Comparison of ENCODE assay signal across 29 cellular contexts in genomic region chr22:44173154-44173553, GRCh38. TPM values are rescaled to one million over a fixed set of nuclear protein-coding genes. Genes with fewer than 3 reads are reported as not detected.
A peak's percentile ranks its signal among the peaks of the same experiment; 100 is the strongest.
DNase-seq lines count a peak whose midpoint lies in the region; ATAC-seq, FAIRE-seq and TF ChIP-seq lines count a peak whose summit lies in the region.
"Had no signal": no experiment of that assay in that cellular context is flagged by ENCODE, and none has a peak within 500 bp of the region (broad histone marks: within the 10 kb centered on the region; RNA-seq: fewer than 3 reads in every experiment).

No MANE protein-coding gene starts in this region.

- CTCF ChIA-PET in activated B cell treated with CpG ODN at 0.5 μM for 24 hours (lab: Charles Lee): no interaction called here

- H3K4me1 ChIP-seq in suprapubic skin (no peaks in the 10 kb centered on the region), kidney (ENCODE audit: control insufficient read depth in 1 of 2, insufficient read depth in 1 of 2, low read depth in 1 of 2, low read length in 2 of 2) (no peaks in the 10 kb centered on the region), small intestine (ENCODE audit: control insufficient read depth in 2 of 2, insufficient read depth in 1 of 2, low read depth in 1 of 2, low read length in 1 of 2) (no peaks in the 10 kb centered on the region)
- H3K4me1 ChIP-seq: ascending aorta, Caco-2, colonic mucosa had no signal

- DNase-seq in HL-60 (ENCODE audit: low read depth in 1 of 2, low spot score in 1 of 2) (no peak), activated B cell treated with CpG ODN at 0.5 μM for 24 hours (no peak), naive B cell (no peak), suprapubic skin (ENCODE audit: low spot score in 2 of 2) (no peak), kidney (no peak), small intestine (no peak), NCI-H1417 (lab: John Stamatoyannopoulos, UW) (no peak)
- DNase-seq: activated naive CD8-positive, alpha-beta T cell treated with anti-CD3 and anti-CD28 coated beads, Interleukin-2, amount 10 ng/mL, durations not matched to agents 7 days and 5 days; activated T-cell treated with anti-CD3 and anti-CD28 coated beads, Interleukin-2, amount 50 U/mL, for 24 hours; Caco-2; colonic mucosa; effector memory CD8-positive, alpha-beta T cell; NCI-H1930; NCI-H2171 treated with DMSO at 0.1 percent for 48 hours; NCI-H524 treated with DMSO at 0.1 percent for 48 hours; nephron progenitor cell; NK-92 treated with Interleukin-12 subunit alpha and Interleukin-12 subunit beta, amount 100 ng/mL, for 24 hours; ovary; PC-3; retina; SK-N-SH; stimulated activated CD4-positive, alpha-beta T cell treated with anti-CD3 and anti-CD28 coated beads, Interleukin-2, amount 100 ng/mL, for 48 hours had no signal

- H3K36me3 ChIP-seq in suprapubic skin (peaks cover 5% of the 10 kb centered on the region), kidney (ENCODE audit: control insufficient read depth in 1 of 2, insufficient read depth in 2 of 2, low read length in 2 of 2) (no peaks in the 10 kb centered on the region), small intestine (ENCODE audit: control insufficient read depth in 2 of 2, insufficient read depth in 2 of 2, low read length in 2 of 2) (no peaks in the 10 kb centered on the region)
- H3K36me3 ChIP-seq: ascending aorta, cardiac muscle cell, colonic mucosa, ovary had no signal

- H3K9me3 Mint-ChIP-seq in activated B cell treated with CpG ODN at 0.5 μM for 24 hours: no peaks in the 10 kb centered on the region
- no peaks in the 10 kb centered on the region for H3K9me3 Mint-ChIP-seq in naive B cell
- H3K9me3 Mint-ChIP-seq: activated naive CD8-positive, alpha-beta T cell treated with anti-CD3 and anti-CD28 coated beads, Interleukin-2, amount 10 ng/mL, durations not matched to agents 7 days and 5 days; activated T-cell treated with anti-CD3 and anti-CD28 coated beads, Interleukin-2, amount 50 U/mL, for 24 hours; effector memory CD8-positive, alpha-beta T cell; nephron progenitor cell had no signal

- no peak for TF ChIP-seq EP300 in suprapubic skin (IDR thresholded peaks at IDR 0.05)

- intact Hi-C loops in activated B cell treated with CpG ODN at 0.5 μM for 24 hours (cut with micrococcal nuclease) (no loop called here), kidney (cut with DNase I) (no loop called here)

- H3K4me3 Mint-ChIP-seq in activated B cell treated with CpG ODN at 0.5 μM for 24 hours (peak overlapping the region; percentile 25), naive B cell (peak overlapping the region in 5 of 8 donors; percentile 9 to 77 (median 34))
- H3K4me3 Mint-ChIP-seq: activated naive CD8-positive, alpha-beta T cell treated with anti-CD3 and anti-CD28 coated beads, Interleukin-2, amount 10 ng/mL, durations not matched to agents 7 days and 5 days; activated T-cell treated with anti-CD3 and anti-CD28 coated beads, Interleukin-2, amount 50 U/mL, for 24 hours; effector memory CD8-positive, alpha-beta T cell; nephron progenitor cell had no signal

- POLR2A ChIA-PET in activated B cell treated with CpG ODN at 0.5 μM for 24 hours (lab: Charles Lee): interaction anchor here (3.6 kb wide), 1 partner anchor 9 kb away, joined by 29 read pairs; the partner anchor contains the start of gene PARVG

- no peak for ATAC-seq in activated B cell treated with CpG ODN at 0.5 μM for 24 hours (ENCODE audit: low read depth)
- ATAC-seq in naive B cell (ENCODE audit: low read depth in 2 of 2): no peak
- no peak for ATAC-seq in HG02642 (IDR thresholded peaks at IDR 0.05; ENCODE audit: poor library complexity, unreplicated experiment)
- ATAC-seq: K562, PC-3 had no signal

- 84% methylated on average over 10 of the region's 10 CpGs for WGBS in suprapubic skin
- WGBS in small intestine, 3 donors: 82 to 90% (median 82%) methylated on average over 10 of the region's 10 CpGs

- H3K27ac Mint-ChIP-seq in activated B cell treated with CpG ODN at 0.5 μM for 24 hours: no peak overlapping the region
- H3K27ac Mint-ChIP-seq in naive B cell: peak overlapping the region; percentile 54 to 77 (median 65)
- H3K27ac Mint-ChIP-seq: activated naive CD8-positive, alpha-beta T cell treated with anti-CD3 and anti-CD28 coated beads, Interleukin-2, amount 10 ng/mL, durations not matched to agents 7 days and 5 days; activated T-cell treated with anti-CD3 and anti-CD28 coated beads, Interleukin-2, amount 50 U/mL, for 24 hours; effector memory CD8-positive, alpha-beta T cell; nephron progenitor cell had no signal

- no peaks in the 10 kb centered on the region for H3K9me3 ChIP-seq in suprapubic skin
- no peaks in the 10 kb centered on the region for H3K9me3 ChIP-seq in kidney (ENCODE audit: control insufficient read depth in 1 of 2, low read length in 2 of 2)
- no peaks in the 10 kb centered on the region for H3K9me3 ChIP-seq in small intestine (ENCODE audit: control insufficient read depth, low read depth)
- H3K9me3 ChIP-seq: ascending aorta, Caco-2, colonic mucosa, mucosa of descending colon, ovary, SK-N-SH had no signal

- no peak overlapping the region for H3K9ac ChIP-seq in kidney (ENCODE audit: low read length in 2 of 2)
- H3K9ac ChIP-seq: SK-N-SH had no signal

- peak overlapping the region; percentile 96 for H3K27ac ChIP-seq in HL-60 (replicated peaks)
- peak overlapping the region; percentile 47 for H3K27ac ChIP-seq in suprapubic skin
- H3K27ac ChIP-seq in kidney (ENCODE audit: low read depth in 2 of 2, low read length in 2 of 2): no peak overlapping the region
- no peak overlapping the region for H3K27ac ChIP-seq in small intestine (ENCODE audit: low read depth in 1 of 2, low read length in 1 of 2)
- H3K27ac ChIP-seq: ascending aorta, C4-2B, cardiac muscle cell, colonic mucosa, ovary had no signal

- TF ChIP-seq CTCF in HL-60 (IDR thresholded peaks at IDR 0.05; ENCODE audit: insufficient read depth, low read length): no peak
- TF ChIP-seq CTCF in activated B cell treated with CpG ODN at 0.5 μM for 24 hours (IDR thresholded peaks at IDR 0.05): no peak
- TF ChIP-seq CTCF in suprapubic skin (IDR thresholded peaks at IDR 0.05): no peak
- TF ChIP-seq CTCF in kidney (IDR thresholded peaks at IDR 0.05; ENCODE audit: borderline replicate concordance, extremely low read depth, insufficient read depth): no peak

- no peaks in the 10 kb centered on the region for H3K27me3 Mint-ChIP-seq in activated B cell treated with CpG ODN at 0.5 μM for 24 hours
- no peaks in the 10 kb centered on the region for H3K27me3 Mint-ChIP-seq in naive B cell
- H3K27me3 Mint-ChIP-seq: activated T-cell treated with anti-CD3 and anti-CD28 coated beads, Interleukin-2, amount 50 U/mL, for 24 hours had no signal

- peak overlapping the region; percentile 52 for H3K4me3 ChIP-seq in HL-60 (replicated peaks; ENCODE audit: insufficient read depth, low read length)
- no peak overlapping the region for H3K4me3 ChIP-seq in suprapubic skin
- no peak overlapping the region for H3K4me3 ChIP-seq in kidney (ENCODE audit: low read length in 2 of 2)
- H3K4me3 ChIP-seq in small intestine (ENCODE audit: low read depth in 1 of 2, low read length in 2 of 2): no peak overlapping the region
- H3K4me3 ChIP-seq: ascending aorta, cardiac muscle cell, colonic mucosa, K562, mucosa of descending colon, ovary had no signal

- FAIRE-seq in kidney (lab: Jason Lieb, UNC) (no peak), small intestine (lab: Jason Lieb, UNC) (no peak)
- FAIRE-seq: K562 had no signal

- H3K27me3 ChIP-seq in HL-60 (ENCODE audit: insufficient read depth, poor library complexity, severe bottlenecking) (no peaks in the 10 kb centered on the region), suprapubic skin (no peaks in the 10 kb centered on the region), small intestine (ENCODE audit: control insufficient read depth in 2 of 2, insufficient read depth in 2 of 2, low read length in 2 of 2) (no peaks in the 10 kb centered on the region)
- H3K27me3 ChIP-seq: ascending aorta, cardiac muscle cell, colonic mucosa, ovary had no signal

- no peak for TF ChIP-seq POLR2A in suprapubic skin (IDR thresholded peaks at IDR 0.05)

- peaks cover 23% of the 10 kb centered on the region for H3K4me1 Mint-ChIP-seq in activated B cell treated with CpG ODN at 0.5 μM for 24 hours
- peaks cover 19 to 36% (median 30%) of the 10 kb centered on the region in 3 donors for H3K4me1 Mint-ChIP-seq in naive B cell

- H3K36me3 Mint-ChIP-seq in activated B cell treated with CpG ODN at 0.5 μM for 24 hours (ENCODE audit: low read depth): peaks cover 14% of the 10 kb centered on the region
- no peaks in the 10 kb centered on the region for H3K36me3 Mint-ChIP-seq in naive B cell
- H3K36me3 Mint-ChIP-seq: activated naive CD8-positive, alpha-beta T cell treated with anti-CD3 and anti-CD28 coated beads, Interleukin-2, amount 10 ng/mL, durations not matched to agents 7 days and 5 days had no signal

RNA-seq across cellular contexts. Expression of gene PARVG, which starts 7.6 kb away (rescaled TPM):
- total RNA-seq in activated B cell treated with CpG ODN at 0.5 μM for 24 hours (91.6 and 96.1 TPM in 2 replicates), suprapubic skin (10 to 100 TPM in 1 of 4 donors, 1 to 10 TPM in 3; 1.6 to 17.1 (median 3.2) TPM), kidney (20.9 TPM)
- polyA plus RNA-seq in naive B cell (ENCODE audit: low read depth in 6 of 6) (100 to 1,000 TPM; 106 to 151 (median 143) TPM), kidney (ENCODE audit: insufficient read depth, low read depth, low replicate concordance) (2.5 TPM), small intestine (1 to 10 TPM; 1.1 to 7.0 (median 5.7) TPM)
- total RNA-seq: Caco-2, G401, PC-3 had no signal
- polyA plus RNA-seq: cardiac muscle cell, K562 had no signal

Comparison
In these comparisons a context has a peak if more than half of its experiments do, and no peak if none do; other contexts are left out.
1. H3K27ac ChIP-seq: peak in HL-60 (single experiment) and suprapubic skin (single experiment); none in kidney (0 of 2) and small intestine (0 of 2).